ENCODE assay signal across 9 cellular contexts in genomic region chr16:2007081-2007836, GRCh38. TPM values are rescaled to one million over a fixed set of nuclear protein-coding genes. Genes with fewer than 3 reads are reported as not detected.
DNase-seq lines count a peak whose midpoint lies in the region; ATAC-seq and TF ChIP-seq lines count a peak whose summit lies in the region.
"Had no signal": no experiment of that assay in that cellular context is flagged by ENCODE, and none has a peak within 500 bp of the region (broad histone marks: within the 10 kb centered on the region; RNA-seq: fewer than 3 reads in every experiment).

No MANE protein-coding gene starts in this region.

- intact Hi-C loops in body of pancreas (cut with DNase I) = no loop called here

- 43 to 55% methylated on average over 8 to 16 of the region's 16 CpGs for WGBS in body of pancreas, 2 donors

- H3K9me3 ChIP-seq in HUES6 (ENCODE audit: control insufficient read depth, insufficient read depth, low read depth, low read length) (no peaks in the 10 kb centered on the region), body of pancreas (no peaks in the 10 kb centered on the region)

- H3K36me3 Mint-ChIP-seq in naive B cell = no peaks in the 10 kb centered on the region

- ATAC-seq in body of pancreas = no peak
- no peak for ATAC-seq in naive B cell (ENCODE audit: low read depth in 2 of 2)
- ATAC-seq in HG02884 (IDR thresholded peaks at IDR 0.05; ENCODE audit: unreplicated experiment) = no peak
- ATAC-seq in HG03097 (IDR thresholded peaks at IDR 0.05; ENCODE audit: low FRiP score, unreplicated experiment) = no peak

- H3K9me3 Mint-ChIP-seq in naive B cell = no peaks in the 10 kb centered on the region

- CTCF ChIA-PET in BJ (lab: Yijun Ruan, JAX) = interaction anchor here (0.9 to 3.8 kb wide), 2 partner anchors 16 to 133 kb away, joined by 6 to 20 read pairs; no protein-coding TSS in a partner anchor

- no peak overlapping the region for H3K9ac ChIP-seq in HUES6 (ENCODE audit: low read length)

- H3K27me3 Mint-ChIP-seq in naive B cell = no peaks in the 10 kb centered on the region

- DNase-seq in BJ (ENCODE audit: low read depth) = no peak
- DNase-seq in body of pancreas = peak in 3 of 4 donors; percentile 53 to 63 (median 58)
- no peak for DNase-seq in naive B cell
- DNase-seq in GM20000 (ENCODE audit: low spot score) = no peak
- DNase-seq in NOMO-1 treated with DMSO at 0.1 percent for 48 hours (lab: John Stamatoyannopoulos, UW; ENCODE audit: unreplicated experiment) = no peak

- peak overlapping the region in 1 of 6 donors; percentile 60 for H3K27ac Mint-ChIP-seq in naive B cell

- TF ChIP-seq CTCF in BJ (IDR thresholded peaks at IDR 0.05; ENCODE audit: insufficient read depth, low read depth, low read length) (no peak), body of pancreas (IDR thresholded peaks at IDR 0.05) (no peak), GM20000 (IDR thresholded peaks at IDR 0.05; ENCODE audit: extremely low read depth, missing control alignments) (no peak)

- H3K4me3 Mint-ChIP-seq in naive B cell = peak overlapping the region; percentile 72 to 89 (median 79)

- H3K4me3 ChIP-seq in BJ (ENCODE audit: low read depth, low read length) (peak overlapping the region; percentile 77; the same call in 1 of the 2 replicates), HUES6 (ENCODE audit: low read depth, low read length) (0 out of 2 replicates have a peak overlapping the region, but pooled peaks have one; percentile 15), body of pancreas (no peak overlapping the region)

- TF ChIP-seq POLR2A in body of pancreas (IDR thresholded peaks at IDR 0.05) = no peak

- POLR2A ChIA-PET in BJ (lab: Charles Lee) = interaction anchor here (0.7 to 2.1 kb wide), 2 partner anchors 43 to 148 kb away, joined by 3 to 7 read pairs; partner anchors contain the start of genes RPS2 and TRAF7

- H3K27me3 ChIP-seq in BJ (ENCODE audit: control insufficient read depth, insufficient read depth, low read length) (no peaks in the 10 kb centered on the region), HUES6 (ENCODE audit: control insufficient read depth, insufficient read depth, low read length) (no peaks in the 10 kb centered on the region), body of pancreas (no peaks in the 10 kb centered on the region)

- no peak overlapping the region for H3K27ac ChIP-seq in HUES6 (ENCODE audit: low read depth, low read length)
- peak overlapping the region; percentile 33 to 96 (median 78) for H3K27ac ChIP-seq in body of pancreas

- peaks cover 50% of the 10 kb centered on the region for H3K4me1 ChIP-seq in HUES6 (ENCODE audit: control insufficient read depth, insufficient read depth, low read length)
- peaks cover 66% of the 10 kb centered on the region for H3K4me1 ChIP-seq in body of pancreas

- H3K36me3 ChIP-seq in BJ (ENCODE audit: control insufficient read depth, insufficient read depth, low read length) (peaks cover 23% of the 10 kb centered on the region), HUES6 (ENCODE audit: control insufficient read depth, insufficient read depth, low read length) (peaks cover 25% of the 10 kb centered on the region), body of pancreas (replicated peaks in 1 of 2; ENCODE audit: insufficient read depth in 1 of 2, low read depth in 2 of 2) (peaks cover under 1 to 3% of the 10 kb centered on the region in 2 donors)

- peaks cover 38 to 58% (median 38%) of the 10 kb centered on the region in 3 donors for H3K4me1 Mint-ChIP-seq in naive B cell

RNA-seq across cellular contexts. Expression of gene ZNF598, which starts 2.4 kb away (rescaled TPM):
- polyA plus RNA-seq in BJ (2011; rRNA removed) (14.4 and 23.0 TPM in 2 replicates), naive B cell (ENCODE audit: low read depth in 6 of 6) (1 to 10 TPM; 2.7 to 8.4 (median 3.9) TPM)
- polyA minus RNA-seq in BJ (2011; rRNA and poly(A)+ RNA removed) = 11.2 and 14.8 TPM in 2 replicates
- total RNA-seq in body of pancreas = 10 to 100 TPM; 41.0 to 55.4 TPM

RNA-seq across cellular contexts. Expression of gene NPW, which starts 12.3 kb away (rescaled TPM):
- polyA plus RNA-seq in BJ (2011; rRNA removed) (0.26 and 0.33 TPM in 2 replicates), naive B cell (ENCODE audit: low read depth in 6 of 6) (not detected)
- polyA minus RNA-seq in BJ (2011; rRNA and poly(A)+ RNA removed) = not detected in 2 replicates
- not detected for total RNA-seq in body of pancreas
- total RNA-seq: kidney epithelial cell had no signal

RNA-seq across cellular contexts. Expression of gene SYNGR3, which starts 17.5 kb away (rescaled TPM):
- polyA plus RNA-seq in BJ (2011; rRNA removed) = 2.5 and 3.3 TPM in 2 replicates
- 2.7 and 4.2 TPM in 2 replicates for polyA minus RNA-seq in BJ (2011; rRNA and poly(A)+ RNA removed)
- 1 to 10 TPM in 1 of 2 donors, under 1 TPM in 1; 0.33 to 1.6 TPM for total RNA-seq in body of pancreas
- polyA plus RNA-seq in naive B cell (ENCODE audit: low read depth in 6 of 6) = 1 to 10 TPM in 5 of 6 donors, not detected in 1; 1.5 to 4.1 (median 2.8) TPM

RNA-seq across cellular contexts. Expression of gene NHERF2, which starts 19.4 kb away (rescaled TPM):
- polyA plus RNA-seq in BJ (2011; rRNA removed) (62.1 and 107 TPM in 2 replicates), naive B cell (ENCODE audit: low read depth in 6 of 6) (not detected)
- polyA minus RNA-seq in BJ (2011; rRNA and poly(A)+ RNA removed) = 25.1 and 26.2 TPM in 2 replicates
- total RNA-seq in body of pancreas = 10 to 100 TPM; 32.7 to 87.3 TPM

RNA-seq across cellular contexts. Expression of gene GFER, which starts 23.3 kb away (rescaled TPM):
- 14.6 and 19.8 TPM in 2 replicates for polyA plus RNA-seq in BJ (2011; rRNA removed)
- 5.4 and 14.3 TPM in 2 replicates for polyA minus RNA-seq in BJ (2011; rRNA and poly(A)+ RNA removed)
- total RNA-seq in body of pancreas = 10 to 100 TPM; 13.2 to 35.9 TPM
- 10 to 100 TPM; 31.9 to 58.2 (median 37.6) TPM for polyA plus RNA-seq in naive B cell (ENCODE audit: low read depth in 6 of 6)

Comparison
In these comparisons a context has a peak if more than half of its experiments do, and no peak if none do; other contexts are left out.
1. DNase-seq: peak in body of pancreas (3 of 4); none in BJ (single experiment), naive B cell (single experiment), GM20000 (single experiment) and NOMO-1 treated with DMSO at 0.1 percent for 48 hours (single experiment).
2. H3K4me3 ChIP-seq: peak in BJ (single experiment) and HUES6 (single experiment); none in body of pancreas (0 of 2).